1 cellular context compared by ENCODE assay signal in the genomic region with DNA sequence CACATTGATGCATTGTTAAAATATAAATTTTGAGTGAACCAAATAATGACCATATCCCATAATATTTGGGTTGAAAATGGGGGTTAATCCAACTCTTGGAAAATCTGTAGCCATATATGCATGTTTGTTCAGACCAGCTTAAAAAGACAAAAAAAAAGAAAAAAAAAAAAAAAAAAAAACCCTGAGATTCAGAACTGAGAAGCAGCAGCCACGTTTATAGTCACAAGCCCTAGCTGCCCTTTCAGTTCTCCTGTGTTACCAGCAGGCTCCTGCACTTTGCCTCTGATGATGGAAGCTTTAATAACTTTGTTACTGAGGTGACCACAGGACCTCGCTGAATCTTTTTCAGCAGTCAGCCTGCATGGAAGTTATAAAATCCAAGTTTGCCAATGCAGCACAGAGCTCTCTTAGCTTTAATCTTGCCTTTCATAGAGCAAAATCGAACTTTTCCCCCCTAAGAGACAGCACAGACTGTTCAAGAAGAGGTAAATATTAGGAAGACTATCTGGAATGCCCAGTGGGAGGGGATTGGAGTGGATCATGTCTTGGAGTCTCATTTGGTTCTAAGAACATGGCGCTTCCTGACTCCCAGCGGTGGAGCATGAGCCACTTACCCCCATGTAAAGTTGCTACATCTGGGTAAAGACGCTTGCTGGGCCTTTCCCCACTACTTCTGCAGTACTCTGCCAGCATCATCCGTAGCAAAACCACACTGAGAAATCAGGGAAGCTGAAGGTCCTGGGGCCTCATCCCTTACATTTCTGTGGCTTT.
TF ChIP-seq lines count a peak whose summit lies in the region.

No MANE protein-coding gene starts in this region.

TF ChIP-seq in GM12878, 131 proteins besides CTCF, POLR2A, EP300 and RAD21 (continued from another document):
- TF ChIP-seq, protein P1, sequence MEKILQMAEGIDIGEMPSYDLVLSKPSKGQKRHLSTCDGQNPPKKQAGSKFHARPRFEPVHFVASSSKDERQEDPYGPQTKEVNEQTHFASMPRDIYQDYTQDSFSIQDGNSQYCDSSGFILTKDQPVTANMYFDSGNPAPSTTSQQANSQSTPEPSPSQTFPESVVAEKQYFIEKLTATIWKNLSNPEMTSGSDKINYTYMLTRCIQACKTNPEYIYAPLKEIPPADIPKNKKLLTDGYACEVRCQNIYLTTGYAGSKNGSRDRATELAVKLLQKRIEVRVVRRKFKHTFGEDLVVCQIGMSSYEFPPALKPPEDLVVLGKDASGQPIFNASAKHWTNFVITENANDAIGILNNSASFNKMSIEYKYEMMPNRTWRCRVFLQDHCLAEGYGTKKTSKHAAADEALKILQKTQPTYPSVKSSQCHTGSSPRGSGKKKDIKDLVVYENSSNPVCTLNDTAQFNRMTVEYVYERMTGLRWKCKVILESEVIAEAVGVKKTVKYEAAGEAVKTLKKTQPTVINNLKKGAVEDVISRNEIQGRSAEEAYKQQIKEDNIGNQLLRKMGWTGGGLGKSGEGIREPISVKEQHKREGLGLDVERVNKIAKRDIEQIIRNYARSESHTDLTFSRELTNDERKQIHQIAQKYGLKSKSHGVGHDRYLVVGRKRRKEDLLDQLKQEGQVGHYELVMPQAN (conservative IDR thresholded peaks at IDR 0.05): no peak
- TF ChIP-seq BHLHE40 (IDR thresholded peaks at IDR 0.05; ENCODE audit: borderline replicate concordance in 1 of 2, low read depth in 2 of 2, low read length in 1 of 2) (peak; percentile 42 to 50; a peak in 1 of 4 replicates), SPI1 (IDR thresholded peaks at IDR 0.05; ENCODE audit: borderline replicate concordance, insufficient read depth, low read depth, low read length) (peak; percentile 43; the same call in 1 of the 2 replicates), MTA2 (IDR thresholded peaks at IDR 0.05; ENCODE audit: low read depth) (peak; percentile 31; the same call in 1 of the 2 replicates), RAD51 (IDR thresholded peaks at IDR 0.05) (peak; percentile 46; the same call in 1 of the 2 replicates), FOXM1 (IDR thresholded peaks at IDR 0.05; ENCODE audit: low read depth, low read length) (no peak), TAF1 (IDR thresholded peaks at IDR 0.05; ENCODE audit: borderline replicate concordance, low read depth, low read length) (no peak; the same call in 1 of the 2 replicates), RELB (IDR thresholded peaks at IDR 0.05; ENCODE audit: low read depth) (peak; percentile 47; the same call in 1 of the 2 replicates), ETV6 (conservative IDR thresholded peaks at IDR 0.05 in 1 of 2, IDR thresholded peaks at IDR 0.05 in 1 of 2; ENCODE audit: borderline replicate concordance in 1 of 2, low read depth in 1 of 2) (0 out of 4 replicates have a peak, but pooled peaks of 1 of the 2 experiments have one; percentile 11), CHD4 (IDR thresholded peaks at IDR 0.05) (no peak), CBX3 (IDR thresholded peaks at IDR 0.05; ENCODE audit: borderline replicate concordance, low read depth) (no peak), USF2 (IDR thresholded peaks at IDR 0.05; ENCODE audit: borderline replicate concordance, low read depth, low read length) (no peak), CBFB (IDR thresholded peaks at IDR 0.05; ENCODE audit: low read depth) (no peak), STAT1 (conservative IDR thresholded peaks at IDR 0.05) (no peak), EED (IDR thresholded peaks at IDR 0.05; ENCODE audit: low read depth) (peak; percentile 34), NBN (IDR thresholded peaks at IDR 0.05) (peak; percentile 68; the same call in 1 of the 2 replicates), ZNF384 (IDR thresholded peaks at IDR 0.05; ENCODE audit: borderline replicate concordance, low read depth, low read length) (peak; percentile 98), ELK1 (IDR thresholded peaks at IDR 0.05; ENCODE audit: low read depth, low read length) (no peak), NFYA (IDR thresholded peaks at IDR 0.05; ENCODE audit: borderline replicate concordance, low read depth, low read length) (no peak), NR2C1 (IDR thresholded peaks at IDR 0.05) (no peak), RUNX3 (IDR thresholded peaks at IDR 0.05; ENCODE audit: low read length) (peak; percentile 40; the same call in 1 of the 2 replicates), ATF7 (IDR thresholded peaks at IDR 0.05; ENCODE audit: low read depth) (peak; percentile 45; the same call in 1 of the 2 replicates), RB1 (IDR thresholded peaks at IDR 0.05; ENCODE audit: borderline replicate concordance) (no peak), E2F4 (IDR thresholded peaks at IDR 0.05; ENCODE audit: low read depth, low read length) (no peak), WRNIP1 (IDR thresholded peaks at IDR 0.05; ENCODE audit: borderline replicate concordance, low read depth, low read length) (no peak), YY1 (IDR thresholded peaks at IDR 0.05; ENCODE audit: low read depth, low read length) (peak; percentile 23; the same call in 1 of the 2 replicates), MTA3 (IDR thresholded peaks at IDR 0.05; ENCODE audit: borderline replicate concordance, low read length) (no peak), ZZZ3 (IDR thresholded peaks at IDR 0.05; ENCODE audit: control insufficient read depth, insufficient read length, low read depth) (no peak), ZNF24 (IDR thresholded peaks at IDR 0.05) (no peak), SMC3 (IDR thresholded peaks at IDR 0.05; ENCODE audit: borderline replicate concordance, low read length) (no peak), HCFC1 (IDR thresholded peaks at IDR 0.05; ENCODE audit: low read length) (no peak), IKZF1 (conservative IDR thresholded peaks at IDR 0.05) (peak; percentile 40), IKZF2 (IDR thresholded peaks at IDR 0.05) (peak in 1 of 2 experiments; percentile 61; a peak in 1 of 4 replicates), MEF2A (IDR thresholded peaks at IDR 0.05; ENCODE audit: insufficient read depth, low read depth, low read length) (0 out of 2 replicates have a peak, but pooled peaks have one; percentile 21), USF1 (IDR thresholded peaks at IDR 0.05; ENCODE audit: borderline replicate concordance, extremely low read length, insufficient read depth, low read depth, low read length) (no peak)
- TF ChIP-seq, protein P2, sequence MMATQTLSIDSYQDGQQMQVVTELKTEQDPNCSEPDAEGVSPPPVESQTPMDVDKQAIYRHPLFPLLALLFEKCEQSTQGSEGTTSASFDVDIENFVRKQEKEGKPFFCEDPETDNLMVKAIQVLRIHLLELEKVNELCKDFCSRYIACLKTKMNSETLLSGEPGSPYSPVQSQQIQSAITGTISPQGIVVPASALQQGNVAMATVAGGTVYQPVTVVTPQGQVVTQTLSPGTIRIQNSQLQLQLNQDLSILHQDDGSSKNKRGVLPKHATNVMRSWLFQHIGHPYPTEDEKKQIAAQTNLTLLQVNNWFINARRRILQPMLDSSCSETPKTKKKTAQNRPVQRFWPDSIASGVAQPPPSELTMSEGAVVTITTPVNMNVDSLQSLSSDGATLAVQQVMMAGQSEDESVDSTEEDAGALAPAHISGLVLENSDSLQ (IDR thresholded peaks at IDR 0.05): peak; percentile 7; the same call in 1 of the 2 replicates
- TF ChIP-seq, protein P3, sequence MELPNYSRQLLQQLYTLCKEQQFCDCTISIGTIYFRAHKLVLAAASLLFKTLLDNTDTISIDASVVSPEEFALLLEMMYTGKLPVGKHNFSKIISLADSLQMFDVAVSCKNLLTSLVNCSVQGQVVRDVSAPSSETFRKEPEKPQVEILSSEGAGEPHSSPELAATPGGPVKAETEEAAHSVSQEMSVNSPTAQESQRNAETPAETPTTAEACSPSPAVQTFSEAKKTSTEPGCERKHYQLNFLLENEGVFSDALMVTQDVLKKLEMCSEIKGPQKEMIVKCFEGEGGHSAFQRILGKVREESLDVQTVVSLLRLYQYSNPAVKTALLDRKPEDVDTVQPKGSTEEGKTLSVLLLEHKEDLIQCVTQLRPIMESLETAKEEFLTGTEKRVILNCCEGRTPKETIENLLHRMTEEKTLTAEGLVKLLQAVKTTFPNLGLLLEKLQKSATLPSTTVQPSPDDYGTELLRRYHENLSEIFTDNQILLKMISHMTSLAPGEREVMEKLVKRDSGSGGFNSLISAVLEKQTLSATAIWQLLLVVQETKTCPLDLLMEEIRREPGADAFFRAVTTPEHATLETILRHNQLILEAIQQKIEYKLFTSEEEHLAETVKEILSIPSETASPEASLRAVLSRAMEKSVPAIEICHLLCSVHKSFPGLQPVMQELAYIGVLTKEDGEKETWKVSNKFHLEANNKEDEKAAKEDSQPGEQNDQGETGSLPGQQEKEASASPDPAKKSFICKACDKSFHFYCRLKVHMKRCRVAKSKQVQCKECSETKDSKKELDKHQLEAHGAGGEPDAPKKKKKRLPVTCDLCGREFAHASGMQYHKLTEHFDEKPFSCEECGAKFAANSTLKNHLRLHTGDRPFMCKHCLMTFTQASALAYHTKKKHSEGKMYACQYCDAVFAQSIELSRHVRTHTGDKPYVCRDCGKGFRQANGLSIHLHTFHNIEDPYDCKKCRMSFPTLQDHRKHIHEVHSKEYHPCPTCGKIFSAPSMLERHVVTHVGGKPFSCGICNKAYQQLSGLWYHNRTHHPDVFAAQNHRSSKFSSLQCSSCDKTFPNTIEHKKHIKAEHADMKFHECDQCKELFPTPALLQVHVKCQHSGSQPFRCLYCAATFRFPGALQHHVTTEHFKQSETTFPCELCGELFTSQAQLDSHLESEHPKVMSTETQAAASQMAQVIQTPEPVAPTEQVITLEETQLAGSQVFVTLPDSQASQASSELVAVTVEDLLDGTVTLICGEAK (IDR thresholded peaks at IDR 0.05; ENCODE audit: borderline replicate concordance): peak; percentile 87
- TF ChIP-seq, protein P4, sequence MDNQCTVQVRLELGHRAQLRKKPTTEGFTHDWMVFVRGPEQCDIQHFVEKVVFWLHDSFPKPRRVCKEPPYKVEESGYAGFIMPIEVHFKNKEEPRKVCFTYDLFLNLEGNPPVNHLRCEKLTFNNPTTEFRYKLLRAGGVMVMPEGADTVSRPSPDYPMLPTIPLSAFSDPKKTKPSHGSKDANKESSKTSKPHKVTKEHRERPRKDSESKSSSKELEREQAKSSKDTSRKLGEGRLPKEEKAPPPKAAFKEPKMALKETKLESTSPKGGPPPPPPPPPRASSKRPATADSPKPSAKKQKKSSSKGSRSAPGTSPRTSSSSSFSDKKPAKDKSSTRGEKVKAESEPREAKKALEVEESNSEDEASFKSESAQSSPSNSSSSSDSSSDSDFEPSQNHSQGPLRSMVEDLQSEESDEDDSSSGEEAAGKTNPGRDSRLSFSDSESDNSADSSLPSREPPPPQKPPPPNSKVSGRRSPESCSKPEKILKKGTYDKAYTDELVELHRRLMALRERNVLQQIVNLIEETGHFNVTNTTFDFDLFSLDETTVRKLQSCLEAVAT (IDR thresholded peaks at IDR 0.05): peak; percentile 69; the same call in 1 of the 2 replicates
